In genomic region chr18:49890041-49890440, GRCh38 we compare ENCODE assay signal across 24 cellular contexts.
"Had no signal": no experiment of that assay in that cellular context is flagged by ENCODE, and none has a peak within 500 bp of the region (broad histone marks: within the 10 kb centered on the region; RNA-seq: fewer than 3 reads in every experiment).

No MANE protein-coding gene starts in this region.

- H3K9me3 Mint-ChIP-seq: activated naive CD8-positive, alpha-beta T cell treated with anti-CD3 and anti-CD28 coated beads, Interleukin-2, amount 10 ng/mL, durations not matched to agents 7 days and 5 days; activated T-cell treated with anti-CD3 and anti-CD28 coated beads, Interleukin-2, amount 50 U/mL, for 4 hours; activated T-helper 2 cell treated with anti-CD3 and anti-CD28 coated beads, Interferon-gamma antibody, Interleukin-2, Interleukin-4, amounts not matched to agents 10 μg/mL and 5 μg/mL and 100 μg/mL, durations not matched to agents 14 hours and 24 hours and 36 hours; central memory CD8-positive, alpha-beta T cell; mesothelial cell of epicardium; naive thymus-derived CD8-positive, alpha-beta T cell; stimulated activated naive B cell treated with anti-CD40 and anti-IgM and Interleukin-4, amounts not matched to agents 10 μg/mL and 1 μg/mL and 100 μg/mL, for 72 hours had no signal

- H3K4me3 ChIP-seq: breast epithelium, dorsolateral prefrontal cortex, esophagus squamous epithelium, gastrocnemius medialis, left ventricle myocardium inferior, neural progenitor cell, transverse colon, vagina had no signal

- H3K27ac Mint-ChIP-seq: activated naive CD8-positive, alpha-beta T cell treated with anti-CD3 and anti-CD28 coated beads, Interleukin-2, amount 10 ng/mL, durations not matched to agents 7 days and 5 days; activated T-helper 2 cell treated with anti-CD3 and anti-CD28 coated beads, Interferon-gamma antibody, Interleukin-2, Interleukin-4, amounts not matched to agents 10 μg/mL and 5 μg/mL and 100 μg/mL, durations not matched to agents 14 hours and 24 hours and 36 hours; mesothelial cell of epicardium; naive thymus-derived CD8-positive, alpha-beta T cell; neural progenitor cell; stimulated activated naive B cell treated with anti-CD40 and anti-IgM and Interleukin-4, amounts not matched to agents 10 μg/mL and 1 μg/mL and 100 μg/mL, for 72 hours had no signal

- H3K27me3 Mint-ChIP-seq: activated naive CD8-positive, alpha-beta T cell treated with anti-CD3 and anti-CD28 coated beads, Interleukin-2, amount 10 ng/mL, durations not matched to agents 7 days and 5 days had no signal

- H3K9me3 ChIP-seq: breast epithelium, esophagus squamous epithelium, gastrocnemius medialis, left ventricle myocardium inferior, transverse colon, vagina had no signal

- H3K4me3 Mint-ChIP-seq: activated naive CD8-positive, alpha-beta T cell treated with anti-CD3 and anti-CD28 coated beads, Interleukin-2, amount 10 ng/mL, durations not matched to agents 7 days and 5 days; activated T-cell treated with anti-CD3 and anti-CD28 coated beads, Interleukin-2, amount 50 U/mL, for 4 hours; central memory CD8-positive, alpha-beta T cell; mesothelial cell of epicardium; naive thymus-derived CD8-positive, alpha-beta T cell; neural progenitor cell; stimulated activated naive B cell treated with anti-CD40 and anti-IgM and Interleukin-4, amounts not matched to agents 10 μg/mL and 1 μg/mL and 100 μg/mL, for 72 hours had no signal

- H3K4me1 Mint-ChIP-seq: central memory CD8-positive, alpha-beta T cell; mesothelial cell of epicardium; naive thymus-derived CD8-positive, alpha-beta T cell; stimulated activated naive B cell treated with anti-CD40 and anti-IgM and Interleukin-4, amounts not matched to agents 10 μg/mL and 1 μg/mL and 100 μg/mL, for 72 hours had no signal

- H3K36me3 Mint-ChIP-seq: activated naive CD8-positive, alpha-beta T cell treated with anti-CD3 and anti-CD28 coated beads, Interleukin-2, amount 10 ng/mL, durations not matched to agents 7 days and 5 days; naive thymus-derived CD8-positive, alpha-beta T cell; neural progenitor cell; stimulated activated naive B cell treated with anti-CD40 and anti-IgM and Interleukin-4, amounts not matched to agents 10 μg/mL and 1 μg/mL and 100 μg/mL, for 72 hours had no signal

- H3K27ac ChIP-seq: breast epithelium, dorsolateral prefrontal cortex, esophagus squamous epithelium, gastrocnemius medialis, left ventricle myocardium inferior, neural progenitor cell, transverse colon, vagina had no signal

- H3K4me1 ChIP-seq: breast epithelium, gastrocnemius medialis, left ventricle myocardium inferior, transverse colon, vagina had no signal

- DNase-seq: activated CD4-positive, alpha-beta T cell treated with anti-CD3 and anti-CD28 coated beads for 1 hour; activated CD8-positive, alpha-beta memory T cell treated with anti-CD3 and anti-CD28 coated beads for 24 hours; activated CD8-positive, alpha-beta memory T cell treated with anti-CD3 and anti-CD28 coated beads, Interleukin-2, amount 50 U/mL, for 4 hours; activated naive CD4-positive, alpha-beta T cell treated with Interleukin-2 at 50 U/mL for 16 hours; activated naive CD8-positive, alpha-beta T cell treated with anti-CD3 and anti-CD28 coated beads, Interleukin-2, amount 10 ng/mL, durations not matched to agents 7 days and 5 days; activated T-cell treated with anti-CD3 and anti-CD28 coated beads, Interleukin-2, amount 50 U/mL, for 4 hours; amniotic stem cell; dorsolateral prefrontal cortex; esophagus squamous epithelium; gastrocnemius medialis; hypothalamus; left ventricle myocardium inferior; naive thymus-derived CD8-positive, alpha-beta T cell; retina; stimulated activated CD4-positive, alpha-beta T cell treated with anti-CD3 and anti-CD28 coated beads, Interleukin-2, amount 100 ng/mL, for 48 hours; stimulated activated CD8-positive, alpha-beta memory T cell treated with anti-CD3 and anti-CD28 coated beads, Interleukin-4, amount 100 ng/mL, for 48 hours; stimulated activated naive B cell treated with anti-CD40 and anti-IgM and Interleukin-4, amounts not matched to agents 10 μg/mL and 1 μg/mL and 100 μg/mL, for 72 hours; transverse colon had no signal

- H3K27me3 ChIP-seq: breast epithelium, dorsolateral prefrontal cortex, esophagus squamous epithelium, gastrocnemius medialis, neural progenitor cell, transverse colon, vagina had no signal

- H3K36me3 ChIP-seq: breast epithelium, gastrocnemius medialis, left ventricle myocardium inferior, neural progenitor cell, transverse colon had no signal
